ENCODE assay signal across 9 cellular contexts in the genomic region with DNA sequence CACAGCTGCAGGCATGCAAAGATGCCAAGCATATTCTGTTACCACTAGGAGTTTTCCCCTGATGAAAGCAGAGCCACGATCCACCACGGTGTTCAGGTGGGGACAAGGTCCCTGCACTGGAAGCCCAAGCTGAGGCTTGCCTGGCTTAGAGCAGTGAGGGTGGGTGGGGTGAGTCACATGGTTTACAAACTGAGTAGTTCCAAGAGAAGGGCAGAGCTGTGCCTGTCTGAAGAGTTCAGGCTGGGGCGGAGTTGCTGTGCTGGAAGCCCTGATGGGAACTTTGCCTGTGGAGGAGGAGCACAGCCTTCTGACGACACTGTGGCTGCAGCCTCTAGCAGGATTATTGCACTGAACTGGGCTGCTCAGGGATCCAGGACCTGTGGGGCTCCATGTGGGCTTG. TPM values are rescaled to one million over a fixed set of nuclear protein-coding genes. Genes with fewer than 3 reads are reported as not detected.
A peak's percentile ranks its signal among the peaks of the same experiment; 100 is the strongest.
DNase-seq lines count a peak whose midpoint lies in the region; ATAC-seq and TF ChIP-seq lines count a peak whose summit lies in the region.
"Had no signal": no experiment of that assay in that cellular context is flagged by ENCODE, and none has a peak within 500 bp of the region (broad histone marks: within the 10 kb centered on the region; RNA-seq: fewer than 3 reads in every experiment).

No MANE protein-coding gene starts in this region.

- no peaks in the 10 kb centered on the region for H3K79me2 ChIP-seq in PC-9 (ENCODE audit: low read depth)

- no peaks in the 10 kb centered on the region for H3F3A ChIP-seq in PC-9 (ENCODE audit: insufficient read depth, low read depth)

- H3K4me1 ChIP-seq in right atrium auricular region (no peaks in the 10 kb centered on the region), lower lobe of right lung (no peaks in the 10 kb centered on the region), PC-9 (replicated peaks; ENCODE audit: insufficient read depth) (peaks cover 14% of the 10 kb centered on the region; the same call in 1 of the 2 replicates), stomach (no peaks in the 10 kb centered on the region)

- H3K27me3 ChIP-seq in right atrium auricular region (no peaks in the 10 kb centered on the region), brain microvascular endothelial cell (replicated peaks) (no peaks in the 10 kb centered on the region), lower lobe of right lung (ENCODE audit: low read depth) (no peaks in the 10 kb centered on the region), PC-9 (ENCODE audit: insufficient read depth, low read depth) (no peaks in the 10 kb centered on the region), stomach (no peaks in the 10 kb centered on the region)

- H3K9me3 Mint-ChIP-seq in endothelial cell (ENCODE audit: unreplicated experiment), result no peaks in the 10 kb centered on the region

- peak; percentile 73 for ATAC-seq in Right ventricle myocardium inferior
- peak; percentile 66 to 74 for ATAC-seq in lower lobe of right lung

- no peaks in the 10 kb centered on the region for H3K36me3 ChIP-seq in right atrium auricular region
- no peaks in the 10 kb centered on the region for H3K36me3 ChIP-seq in brain microvascular endothelial cell (replicated peaks)
- no peaks in the 10 kb centered on the region for H3K36me3 ChIP-seq in lower lobe of right lung
- no peaks in the 10 kb centered on the region for H3K36me3 ChIP-seq in PC-9 (ENCODE audit: low read depth)
- H3K36me3 ChIP-seq in stomach, result no peaks in the 10 kb centered on the region

- H3K27me3 Mint-ChIP-seq in endothelial cell (ENCODE audit: unreplicated experiment), result no peaks in the 10 kb centered on the region

- H3K4me3 Mint-ChIP-seq in endothelial cell (ENCODE audit: unreplicated experiment), result no peak overlapping the region

- H3K4me1 Mint-ChIP-seq in endothelial cell (ENCODE audit: unreplicated experiment), result no peaks in the 10 kb centered on the region

- no peak overlapping the region for H2AFZ ChIP-seq in PC-9

- H3K9me2 ChIP-seq in PC-9 (ENCODE audit: insufficient read depth), result no peaks in the 10 kb centered on the region

- H3K27ac ChIP-seq in right atrium auricular region (no peak overlapping the region), brain microvascular endothelial cell (no peak overlapping the region), lower lobe of right lung (no peak overlapping the region), PC-9 (no peak overlapping the region), stomach (no peak overlapping the region)

- H4K20me1 ChIP-seq in PC-9 (ENCODE audit: insufficient read depth), result no peaks in the 10 kb centered on the region

- intact Hi-C loops in Right ventricle myocardium inferior (cut with DNase I), result no loop called here
- intact Hi-C loops in lower lobe of right lung (cut with DNase I), result no loop called here
- intact Hi-C loops in PC-9 (cut with micrococcal nuclease; ENCODE audit: unreplicated experiment), result no loop called here
- intact Hi-C loops in stomach (cut with DNase I; ENCODE audit: low total_unique reads), result no loop called here

- TF ChIP-seq EP300 in stomach (IDR thresholded peaks at IDR 0.05), result no peak

- BruUV-seq in PC-9 (replicated peaks; lab: Mats Ljungman, UMichigan), result no TSS peak

- H3K4me3 ChIP-seq in right atrium auricular region (no peak overlapping the region), brain microvascular endothelial cell (ENCODE audit: low read depth, low read length) (no peak overlapping the region), lower lobe of right lung (no peak overlapping the region), PC-9 (no peak overlapping the region), stomach (no peak overlapping the region)

- in situ Hi-C loops in brain microvascular endothelial cell (cut with HindIII; ENCODE audit: low pct_ligation_motif_present, low sequenced_read_pairs), result no loop called here

- H3K9me3 ChIP-seq in right atrium auricular region, result no peaks in the 10 kb centered on the region
- no peaks in the 10 kb centered on the region for H3K9me3 ChIP-seq in lower lobe of right lung
- no peaks in the 10 kb centered on the region for H3K9me3 ChIP-seq in PC-9 (ENCODE audit: insufficient read depth, low read depth)
- no peaks in the 10 kb centered on the region for H3K9me3 ChIP-seq in stomach

- no peak overlapping the region for H3K4me2 ChIP-seq in PC-9

- CTCF ChIA-PET in PC-9 (lab: Charles Lee), result interaction anchor here (0.6 kb wide), 1 partner anchor 24 kb away, joined by 3 read pairs; no protein-coding TSS in a partner anchor

- H3K36me3 Mint-ChIP-seq in endothelial cell (ENCODE audit: low read depth, unreplicated experiment), result no peaks in the 10 kb centered on the region

- TF ChIP-seq POLR2A in stomach (IDR thresholded peaks at IDR 0.05), result no peak

- 32 to 64% (median 33%) methylated on average over 3 to 4 of the region's 4 CpGs for WGBS in stomach, 5 donors

- H3K27ac Mint-ChIP-seq in endothelial cell (ENCODE audit: unreplicated experiment), result no peak overlapping the region

- DNase-seq in Right ventricle myocardium inferior (ENCODE audit: missing footprints), result peak; percentile 63
- no peak for DNase-seq in right atrium auricular region (ENCODE audit: low spot score)
- DNase-seq in brain microvascular endothelial cell, result peak; percentile 10
- peak; percentile 39 for DNase-seq in lower lobe of right lung
- DNase-seq in PC-9, result no peak
- no peak for DNase-seq in endothelial cell (ENCODE audit: low spot score)
- DNase-seq in T-helper 9 cell, result no peak
- no peak for DNase-seq in stomach

- POLR2A ChIA-PET in PC-9 (lab: Charles Lee; ENCODE audit: unreplicated experiment), result no interaction called here

- TF ChIP-seq CTCF in right atrium auricular region (IDR thresholded peaks at IDR 0.05), result no peak
- TF ChIP-seq CTCF in brain microvascular endothelial cell (IDR thresholded peaks at IDR 0.05; ENCODE audit: low read depth, low read length, missing control alignments), result no peak
- no peak for TF ChIP-seq CTCF in lower lobe of right lung (IDR thresholded peaks at IDR 0.05)
- no peak for TF ChIP-seq CTCF in PC-9 (conservative IDR thresholded peaks at IDR 0.05)
- TF ChIP-seq CTCF in endothelial cell (IDR thresholded peaks at IDR 0.05; ENCODE audit: unreplicated experiment), result no peak
- TF ChIP-seq CTCF in stomach (IDR thresholded peaks at IDR 0.05), result no peak

RNA-seq across cellular contexts. Expression of a gene that starts 45.5 kb away (rescaled TPM):
- total RNA-seq in Right ventricle myocardium inferior, result not detected
- total RNA-seq in right atrium auricular region, result not detected
- total RNA-seq in lower lobe of right lung, result 0.44 TPM
- total RNA-seq in PC-9 (2021), result not detected in 2 replicates
- not detected for total RNA-seq in endothelial cell (ENCODE audit: unreplicated experiment)
- not detected for total RNA-seq in stomach
- polyA plus RNA-seq in stomach, result not detected
- total RNA-seq: osteocyte had no signal

Comparison
In these comparisons a context has a peak if more than half of its experiments do, and no peak if none do; other contexts are left out.
1. DNase-seq: peak in Right ventricle myocardium inferior (single experiment), brain microvascular endothelial cell (single experiment) and lower lobe of right lung (single experiment); none in right atrium auricular region (single experiment), PC-9 (0 of 2), endothelial cell (single experiment), T-helper 9 cell (single experiment) and stomach (single experiment).